ENCODE assay signal across 19 cellular contexts in the genomic region with DNA sequence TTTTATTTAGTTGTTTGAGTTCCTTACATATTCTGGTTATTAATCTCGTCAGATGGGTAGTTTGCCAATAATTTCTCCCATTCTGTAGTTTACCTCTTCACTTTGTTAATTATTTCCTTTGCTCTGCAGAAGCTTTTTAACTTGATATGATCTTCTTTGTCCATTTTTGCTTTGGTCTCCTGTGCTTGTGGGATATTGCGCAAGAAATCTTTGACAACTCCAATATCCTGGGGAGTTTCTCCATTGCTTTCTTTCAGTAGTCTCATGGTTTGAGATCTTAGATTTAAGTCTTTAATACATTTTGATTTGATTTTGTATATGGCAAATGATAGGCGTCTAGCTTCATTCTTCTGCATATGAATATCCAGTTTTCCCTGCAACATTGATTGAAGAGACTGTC.
"Had no signal": no experiment of that assay in that cellular context is flagged by ENCODE, and none has a peak within 500 bp of the region (broad histone marks: within the 10 kb centered on the region; RNA-seq: fewer than 3 reads in every experiment).

No MANE protein-coding gene starts in this region.

- ATAC-seq: esophagus mucosa; heart left ventricle; left colon; natural killer cell; stimulated activated naive CD8-positive, alpha-beta T cell treated with anti-CD3 and anti-CD28 coated beads, Interleukin-15, Interleukin-2, amounts not matched to agents 100 U/mL and 50 U/mL, for 24 hours had no signal

- H3K27me3 ChIP-seq: heart left ventricle, right atrium auricular region, suprapubic skin, thyroid gland, upper lobe of left lung, uterus had no signal

- H3K9me3 ChIP-seq: right atrium auricular region, suprapubic skin, thyroid gland, upper lobe of left lung, uterus had no signal

- H3K36me3 Mint-ChIP-seq: natural killer cell had no signal

- FAIRE-seq: endometrium, frontal cortex, small intestine had no signal

- H3K4me1 ChIP-seq: heart left ventricle, right atrium auricular region, suprapubic skin, thyroid gland, upper lobe of left lung, uterus had no signal

- H3K27ac Mint-ChIP-seq: natural killer cell had no signal

- H3K4me1 Mint-ChIP-seq: natural killer cell, neural crest cell had no signal

- H3K4me3 ChIP-seq: heart left ventricle, right atrium auricular region, suprapubic skin, thyroid gland, upper lobe of left lung, uterus had no signal

- H3K4me3 Mint-ChIP-seq: natural killer cell, neural crest cell had no signal

- H3K27ac ChIP-seq: heart left ventricle, right atrium auricular region, suprapubic skin, thyroid gland, upper lobe of left lung, uterus had no signal

- H3K36me3 ChIP-seq: heart left ventricle, right atrium auricular region, suprapubic skin, thyroid gland, upper lobe of left lung, uterus had no signal

- DNase-seq: effector memory CD4-positive, alpha-beta T cell; heart left ventricle; hippocampal formation; left colon; mammary epithelial cell; natural killer cell; posterior cingulate gyrus; small intestine; stimulated activated CD4-positive, alpha-beta T cell treated with anti-CD3 and anti-CD28 coated beads, Interleukin-2, amount 100 ng/mL, for 48 hours; stimulated activated naive CD8-positive, alpha-beta T cell treated with anti-CD3 and anti-CD28 coated beads, Interleukin-15, Interleukin-2, amounts not matched to agents 100 U/mL and 50 U/mL, for 24 hours; thyroid gland; upper lobe of left lung; uterus had no signal
